26 cellular contexts compared by ENCODE assay signal in genomic region chr1:71097428-71097827, GRCh38.
"Had no signal": no experiment of that assay in that cellular context is flagged by ENCODE, and none has a peak within 500 bp of the region (broad histone marks: within the 10 kb centered on the region; RNA-seq: fewer than 3 reads in every experiment).

No MANE protein-coding gene starts in this region.

- H3K4me1 ChIP-seq: stomach, suprapubic skin, testis, thyroid gland, tibial artery, tibial nerve, upper lobe of left lung, upper lobe of right lung, uterus, vagina had no signal

- ATAC-seq: stimulated activated effector memory CD8-positive, alpha-beta T cell treated with anti-CD3 and anti-CD28 coated beads, Interleukin-12 subunit alpha, Interleukin-12 subunit beta, amount 100 ng/mL, for 72 hours; stimulated activated memory B cell treated with anti-CD40 and anti-IgM and Interleukin-4, amounts not matched to agents 10 μg/mL and 1 μg/mL and 100 μg/mL, for 72 hours; stimulated activated naive B cell treated with anti-CD40 and anti-IgM and Interleukin-4, amounts not matched to agents 10 μg/mL and 1 μg/mL and 100 μg/mL, for 72 hours; stimulated activated naive CD8-positive, alpha-beta T cell treated with anti-CD3 and anti-CD28 coated beads, Interleukin-15, amount 100 ng/mL, for 72 hours; stimulated activated naive CD8-positive, alpha-beta T cell treated with anti-CD3 and anti-CD28 coated beads, Interleukin-15, Interleukin-2, amounts not matched to agents 100 U/mL and 50 U/mL, for 24 hours; upper lobe of right lung had no signal

- H3K36me3 ChIP-seq: stomach, suprapubic skin, thoracic aorta, thyroid gland, tibial artery, tibial nerve, transverse colon, upper lobe of left lung, upper lobe of right lung, uterus, vagina had no signal

- H3K4me3 ChIP-seq: stomach, suprapubic skin, testis, thoracic aorta, thyroid gland, tibial artery, tibial nerve, transverse colon, upper lobe of left lung, upper lobe of right lung, uterus, vagina had no signal

- DNase-seq: stimulated activated CD4-positive, alpha-beta T cell treated with anti-CD3 and anti-CD28 coated beads, Interleukin-2, amount 100 ng/mL, for 48 hours; stimulated activated CD4-positive, alpha-beta T cell treated with anti-CD3 and anti-CD28 coated beads, Interleukin-4, amount 100 ng/mL, for 1 hour; stimulated activated CD4-positive, alpha-beta T cell treated with anti-CD3 and anti-CD28 coated beads, Interleukin-4, amount 100 ng/mL, for 24 hours; stimulated activated CD4-positive, alpha-beta T cell treated with anti-CD3 and anti-CD28 coated beads, Interleukin-4, amount 100 ng/mL, for 4 hours; stimulated activated CD8-positive, alpha-beta memory T cell treated with anti-CD3 and anti-CD28 coated beads, Interleukin-4, amount 100 ng/mL, for 48 hours; stimulated activated naive B cell treated with anti-CD40 and anti-IgM and Interleukin-4, amounts not matched to agents 10 μg/mL and 1 μg/mL and 100 μg/mL, for 72 hours; stimulated activated naive CD4-positive, alpha-beta T cell; stimulated activated naive CD4-positive, alpha-beta T cell treated with Interleukin-2 at 50 U/mL for 16 hours; stimulated activated naive CD8-positive, alpha-beta T cell treated with anti-CD3 and anti-CD28 coated beads, Interleukin-15, amount 100 ng/mL, for 72 hours; stimulated activated naive CD8-positive, alpha-beta T cell treated with anti-CD3 and anti-CD28 coated beads, Interleukin-15, Interleukin-2, amounts not matched to agents 100 U/mL and 50 U/mL, for 24 hours; stomach; substantia nigra; testis; thyroid gland; tibial artery; transverse colon; trophoblast cell; upper lobe of left lung; upper lobe of right lung; uterus had no signal

- H3K9me3 ChIP-seq: stomach, suprapubic skin, testis, thoracic aorta, thyroid gland, tibial artery, tibial nerve, transverse colon, upper lobe of left lung, upper lobe of right lung, uterus, vagina had no signal
